Comparison of ENCODE assay signal across 24 cellular contexts in genomic region chr16:10518479-10519041, GRCh38.
"Had no signal": no experiment of that assay in that cellular context is flagged by ENCODE, and none has a peak within 500 bp of the region (broad histone marks: within the 10 kb centered on the region; RNA-seq: fewer than 3 reads in every experiment).

No MANE protein-coding gene starts in this region.

- FAIRE-seq: kidney, pancreas had no signal

- H3K9me3 ChIP-seq: colonic mucosa, gastrocnemius medialis, left lung, lower lobe of right lung, pancreas, right atrium auricular region, testis, tibial artery had no signal

- H3K27me3 ChIP-seq: colonic mucosa, gastrocnemius medialis, left lung, pancreas, right atrium auricular region, spleen, testis, tibial artery had no signal

- ATAC-seq: esophagus mucosa; left lung; naive thymus-derived CD8-positive, alpha-beta T cell; pancreas; stimulated activated memory B cell treated with anti-CD40 and anti-IgM and Interleukin-4, amounts not matched to agents 10 μg/mL and 1 μg/mL and 100 μg/mL, for 72 hours; stimulated activated naive CD8-positive, alpha-beta T cell treated with anti-CD3 and anti-CD28 coated beads, Interleukin-15, Interleukin-2, amounts not matched to agents 100 U/mL and 50 U/mL, for 24 hours had no signal

- H3K4me3 ChIP-seq: colonic mucosa, gastrocnemius medialis, left lung, lower lobe of right lung, pancreas, right atrium auricular region, skin epidermis, spleen, testis, tibial artery had no signal

- H3K36me3 ChIP-seq: colonic mucosa, gastrocnemius medialis, pancreas, right atrium auricular region, spleen had no signal

- DNase-seq: colonic mucosa; effector CD8-positive, alpha-beta T cell; endodermal cell; foreskin fibroblast; head of caudate nucleus; kidney; left lung; lower lobe of right lung; naive thymus-derived CD8-positive, alpha-beta T cell; nephron progenitor cell; occipital lobe; pancreas; spleen; stimulated activated CD4-positive, alpha-beta T cell treated with anti-CD3 and anti-CD28 coated beads, Interleukin-4, amount 100 ng/mL, for 4 hours; stimulated activated naive CD8-positive, alpha-beta T cell treated with anti-CD3 and anti-CD28 coated beads, Interleukin-15, Interleukin-2, amounts not matched to agents 100 U/mL and 50 U/mL, for 24 hours; substantia nigra; testis; tibial artery had no signal

- H3K27ac ChIP-seq: colonic mucosa, epithelial cell of prostate, gastrocnemius medialis, left lung, lower lobe of right lung, pancreas, right atrium auricular region, skin epidermis, spleen, testis, tibial artery had no signal

- H3K4me1 ChIP-seq: colonic mucosa had no signal
